Comparison of ENCODE assay signal across 1 cellular context in genomic region chr15:76336254-76337046, GRCh38.
A peak's percentile ranks its signal among the peaks of the same experiment; 100 is the strongest.
TF ChIP-seq lines count a peak whose summit lies in the region.

ISL2 (plus strand) TSS chr15:76336773; CDS start chr15:76336884, 111 bp downstream.

TF ChIP-seq in HEK293, 187 proteins besides CTCF, POLR2A, EP300 and RAD21 (continued from another document and continues in another):
- TF ChIP-seq ZNF214 (tag by site-specific recombination; IDR thresholded peaks at IDR 0.05; ENCODE audit: borderline replicate concordance) (no peak), ZBTB11 (tag by site-specific recombination; conservative IDR thresholded peaks at IDR 0.05; ENCODE audit: low read depth) (peak; percentile 28), BCL11B (tag by site-specific recombination; IDR thresholded peaks at IDR 0.05; ENCODE audit: low read depth) (no peak), ZNF114 (tag by site-specific recombination; IDR thresholded peaks at IDR 0.05) (no peak), ZXDB (tag by site-specific recombination; IDR thresholded peaks at IDR 0.05) (peak; percentile 97), ZNF423 (tag by site-specific recombination; IDR thresholded peaks at IDR 0.05) (no peak), ZNF747 (tag by site-specific recombination; IDR thresholded peaks at IDR 0.05) (no peak), ZNF837 (tag by site-specific recombination; IDR thresholded peaks at IDR 0.05) (no peak), ZNF514 (tag by site-specific recombination; IDR thresholded peaks at IDR 0.05) (no peak), ZBTB17 (tag by site-specific recombination; IDR thresholded peaks at IDR 0.05) (no peak; the same call in 1 of the 2 replicates), KLF1 (tag by site-specific recombination; IDR thresholded peaks at IDR 0.05) (peak; percentile 65), ZNF623 (tag by site-specific recombination; IDR thresholded peaks at IDR 0.05) (no peak), ZNF23 (tag by site-specific recombination; IDR thresholded peaks at IDR 0.05; ENCODE audit: borderline replicate concordance) (no peak), KLF9 (tag by site-specific recombination; IDR thresholded peaks at IDR 0.05; ENCODE audit: low read depth) (peak; percentile 69; the same call in 1 of the 2 replicates), ZNF785 (tag by site-specific recombination; IDR thresholded peaks at IDR 0.05) (no peak), ZBTB7A (tag by site-specific recombination; IDR thresholded peaks at IDR 0.05; ENCODE audit: low read depth) (no peak), ZNF426 (tag by site-specific recombination; IDR thresholded peaks at IDR 0.05) (no peak), ZNF157 (tag by site-specific recombination; IDR thresholded peaks at IDR 0.05) (no peak), ZBTB6 (tag by site-specific recombination; IDR thresholded peaks at IDR 0.05) (peak; percentile 90), ZNF549 (tag by site-specific recombination; IDR thresholded peaks at IDR 0.05) (no peak), ZNF521 (tag by site-specific recombination; IDR thresholded peaks at IDR 0.05) (no peak), ZNF169 (tag by site-specific recombination; IDR thresholded peaks at IDR 0.05) (no peak), ZNF16 (tag by site-specific recombination; IDR thresholded peaks at IDR 0.05; ENCODE audit: low read depth) (no peak), HOXA7 (CRISPR knock-in tag; IDR thresholded peaks at IDR 0.05; ENCODE audit: borderline replicate concordance) (no peak), ZNF292 (tag by site-specific recombination; IDR thresholded peaks at IDR 0.05; ENCODE audit: borderline replicate concordance, low read depth) (no peak), RBAK (tag by site-specific recombination; IDR thresholded peaks at IDR 0.05) (no peak), ZNF26 (tag by site-specific recombination; IDR thresholded peaks at IDR 0.05) (no peak), MEIS1 (CRISPR knock-in tag; IDR thresholded peaks at IDR 0.05; ENCODE audit: borderline replicate concordance) (no peak), ZNF677 (tag by site-specific recombination; IDR thresholded peaks at IDR 0.05) (no peak), ZSCAN30 (tag by site-specific recombination; IDR thresholded peaks at IDR 0.05) (peak; percentile 37), ZNF311 (tag by site-specific recombination; IDR thresholded peaks at IDR 0.05; ENCODE audit: borderline replicate concordance) (no peak), ZNF391 (tag by site-specific recombination; IDR thresholded peaks at IDR 0.05; ENCODE audit: borderline replicate concordance, low read depth) (no peak), ZNF610 (tag by site-specific recombination; IDR thresholded peaks at IDR 0.05; ENCODE audit: borderline replicate concordance) (no peak), ZSCAN16 (tag by site-specific recombination; IDR thresholded peaks at IDR 0.05) (no peak), ZBTB21 (tag by site-specific recombination; IDR thresholded peaks at IDR 0.05) (peak; percentile 99), ZNF558 (tag by site-specific recombination; IDR thresholded peaks at IDR 0.05) (no peak), ZNF121 (tag by site-specific recombination; IDR thresholded peaks at IDR 0.05) (peak; percentile 65; the same call in 1 of the 2 replicates), PBX3 (CRISPR knock-in tag; IDR thresholded peaks at IDR 0.05) (0 out of 2 replicates have a peak, but pooled peaks have one; percentile 21), WT1 (tag by site-specific recombination; IDR thresholded peaks at IDR 0.05) (peak; percentile 63), INSM2 (tag by site-specific recombination; IDR thresholded peaks at IDR 0.05) (no peak), ZNF366 (tag by site-specific recombination; conservative IDR thresholded peaks at IDR 0.05) (no peak), REST (tag by site-specific recombination; IDR thresholded peaks at IDR 0.05) (no peak), KLF16 (tag by site-specific recombination; IDR thresholded peaks at IDR 0.05) (peak; percentile 57; the same call in 1 of the 2 replicates), SP3 (tag by site-specific recombination; IDR thresholded peaks at IDR 0.05) (peak; percentile 78), ZNF354C (tag by site-specific recombination; IDR thresholded peaks at IDR 0.05; ENCODE audit: borderline replicate concordance, low read depth) (no peak), ZNF473 (tag by site-specific recombination; IDR thresholded peaks at IDR 0.05) (no peak), ZFP41 (tag by site-specific recombination; IDR thresholded peaks at IDR 0.05; ENCODE audit: borderline replicate concordance) (no peak), ZNF184 (tag by site-specific recombination; IDR thresholded peaks at IDR 0.05) (0 out of 2 replicates have a peak, but pooled peaks have one; percentile 55), ZNF585B (tag by site-specific recombination; IDR thresholded peaks at IDR 0.05) (no peak), AEBP2 (tag by site-specific recombination; IDR thresholded peaks at IDR 0.05; ENCODE audit: borderline replicate concordance) (no peak), ZNF398 (tag by site-specific recombination; IDR thresholded peaks at IDR 0.05) (peak; percentile 59), ZNF654 (tag by site-specific recombination; IDR thresholded peaks at IDR 0.05; ENCODE audit: low read depth) (no peak), ZNF341 (tag by site-specific recombination; IDR thresholded peaks at IDR 0.05; ENCODE audit: low read depth) (peak; percentile 50; the same call in 1 of the 2 replicates), ZNF48 (tag by site-specific recombination; IDR thresholded peaks at IDR 0.05) (no peak), ZNF629 (tag by site-specific recombination; IDR thresholded peaks at IDR 0.05) (peak; percentile 100), MYNN (tag by site-specific recombination; IDR thresholded peaks at IDR 0.05; ENCODE audit: borderline replicate concordance) (no peak), ZNF248 (tag by site-specific recombination; IDR thresholded peaks at IDR 0.05) (no peak), ZNF830 (tag by site-specific recombination; IDR thresholded peaks at IDR 0.05; ENCODE audit: low read depth) (no peak), ZBTB20 (tag by site-specific recombination; IDR thresholded peaks at IDR 0.05) (peak; percentile 46; the same call in 1 of the 2 replicates)
